In the genomic region with DNA sequence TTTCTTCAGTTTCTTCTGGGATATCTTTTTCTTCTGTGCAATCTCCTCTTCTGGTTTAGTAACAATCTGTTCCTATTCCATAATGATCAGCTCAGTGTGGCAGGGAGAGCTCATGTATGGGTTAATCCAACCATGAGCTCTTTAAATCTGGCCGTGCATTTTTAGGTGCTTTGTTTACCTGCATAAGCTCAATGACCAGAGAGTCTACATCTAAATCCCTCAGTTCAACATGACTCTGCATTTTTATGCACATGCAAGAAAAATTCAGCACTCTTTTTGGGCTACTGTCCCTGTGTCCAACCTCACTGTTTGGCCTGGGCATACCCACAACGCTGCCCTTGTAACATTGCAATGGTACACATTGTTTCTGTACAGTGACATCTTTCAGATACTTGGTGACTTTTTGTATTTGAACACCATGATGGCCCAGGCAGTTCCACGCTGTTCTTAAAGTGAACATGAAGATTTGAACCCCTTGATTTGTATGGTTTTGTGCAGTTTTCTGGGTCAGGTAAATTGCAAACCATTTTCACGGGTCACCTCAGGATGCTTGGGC, we compare ENCODE assay signal across 25 cellular contexts.
"Had no signal": no experiment of that assay in that cellular context is flagged by ENCODE, and none has a peak within 500 bp of the region (broad histone marks: within the 10 kb centered on the region; RNA-seq: fewer than 3 reads in every experiment).

No MANE protein-coding gene starts in this region.

- DNase-seq: dermis blood vessel endothelial cell; dorsolateral prefrontal cortex; effector CD4-positive, alpha-beta T cell; effector memory CD4-positive, alpha-beta T cell; esophagus squamous epithelium; foreskin fibroblast; foreskin melanocyte; gastrocnemius medialis; glutamatergic neuron; head of caudate nucleus; heart right ventricle; hippocampal formation; left cardiac atrium; left lung; left ventricle myocardium superior; lower lobe of right lung; mesenchymal stem cell; mucosa of descending colon had no signal

- H3K27ac Mint-ChIP-seq: mesothelial cell of epicardium had no signal

- H3K9me3 ChIP-seq: esophagus squamous epithelium, gastrocnemius medialis, heart right ventricle, left lung, lower lobe of right lung, mucosa of descending colon had no signal

- H3K4me3 ChIP-seq: coronary artery, dorsolateral prefrontal cortex, esophagus squamous epithelium, gastrocnemius medialis, heart right ventricle, left lung, lower lobe of right lung, mucosa of descending colon had no signal

- H3K4me3 Mint-ChIP-seq: mesothelial cell of epicardium had no signal

- H3K36me3 Mint-ChIP-seq: mesothelial cell of epicardium had no signal

- H3K4me1 ChIP-seq: esophagus squamous epithelium, gastrocnemius medialis, heart right ventricle, left lung, lower lobe of right lung had no signal

- ATAC-seq: esophagus mucosa, gastrocnemius medialis, heart right ventricle, left cardiac atrium, left lung, left ventricle myocardium superior, lower lobe of right lung, mucosa of descending colon had no signal

- H3K27ac ChIP-seq: coronary artery, esophagus squamous epithelium, gastrocnemius medialis, heart right ventricle, left lung, lower lobe of right lung had no signal

- H3K27me3 ChIP-seq: esophagus squamous epithelium, gastrocnemius medialis had no signal

- H3K4me1 Mint-ChIP-seq: mesothelial cell of epicardium had no signal

- H3K36me3 ChIP-seq: esophagus squamous epithelium, gastrocnemius medialis, heart right ventricle, left lung, lower lobe of right lung had no signal

- FAIRE-seq: colon, endothelial cell of umbilical vein, islet of Langerhans, keratinocyte had no signal
